Comparison of ENCODE assay signal across 18 cellular contexts in the genomic region with DNA sequence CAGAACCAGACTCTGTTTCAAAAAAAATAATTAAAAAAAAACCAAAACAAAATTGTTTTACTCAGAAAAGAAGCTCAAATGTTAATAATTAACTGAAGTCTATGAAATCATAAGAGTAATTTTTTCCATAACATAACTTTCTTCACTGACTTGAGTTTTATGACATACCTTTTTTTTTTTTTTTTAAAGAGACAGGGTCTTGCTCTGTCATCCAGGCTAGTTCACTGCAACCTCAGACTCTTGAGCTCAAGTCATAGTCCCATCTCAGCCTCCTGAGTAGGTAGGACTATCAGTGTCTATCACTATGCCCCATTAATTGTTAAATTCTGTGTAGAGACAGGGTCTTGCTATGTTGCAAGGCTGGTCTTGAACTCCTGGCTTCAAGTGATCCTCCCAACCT. TPM values are rescaled to one million over a fixed set of nuclear protein-coding genes. Genes with fewer than 3 reads are reported as not detected.
DNase-seq lines count a peak whose midpoint lies in the region; ATAC-seq, FAIRE-seq and TF ChIP-seq lines count a peak whose summit lies in the region.
"Had no signal": no experiment of that assay in that cellular context is flagged by ENCODE, and none has a peak within 500 bp of the region (broad histone marks: within the 10 kb centered on the region; RNA-seq: fewer than 3 reads in every experiment).

No MANE protein-coding gene starts in this region.

- no peaks in the 10 kb centered on the region for H3K4me1 ChIP-seq in CD8-positive, alpha-beta T cell (ENCODE audit: insufficient read depth, low read length)
- H3K4me1 ChIP-seq in GM12878 (ENCODE audit: control insufficient read depth, insufficient read depth, low read length) = peaks cover 13% of the 10 kb centered on the region
- H3K4me1 ChIP-seq: BLaER1 had no signal

- no peak overlapping the region for H3K4me2 ChIP-seq in GM12878 (ENCODE audit: control insufficient read depth, insufficient read depth)
- H3K4me2 ChIP-seq: BLaER1, GM23338 had no signal

- H3K36me3 ChIP-seq in CD8-positive, alpha-beta T cell (ENCODE audit: insufficient read depth, low read length) = peaks cover 37% of the 10 kb centered on the region
- H3K36me3 ChIP-seq in GM12878 (ENCODE audit: control insufficient read depth in 2 of 2, insufficient read depth in 2 of 2, low read length in 1 of 2) = peaks cover 1 to 22% of the 10 kb centered on the region in 2 experiments

- H3K27me3 Mint-ChIP-seq in activated CD4-positive, alpha-beta memory T cell treated with anti-CD3 and anti-CD28 coated beads for 36 hours = no peaks in the 10 kb centered on the region
- no peaks in the 10 kb centered on the region for H3K27me3 Mint-ChIP-seq in activated CD4-positive, alpha-beta memory T cell treated with anti-CD3 and anti-CD28 coated beads, Interleukin-2, amount 10 ng/mL, durations not matched to agents 7 days and 5 days
- H3K27me3 Mint-ChIP-seq in CD8-positive, alpha-beta T cell (ENCODE audit: low read depth) = no peaks in the 10 kb centered on the region
- no peaks in the 10 kb centered on the region for H3K27me3 Mint-ChIP-seq in osteocyte (ENCODE audit: unreplicated experiment)

- no peak for ATAC-seq in CD8-positive, alpha-beta T cell
- peak; percentile 24; the same call in 2 of the 3 replicates for ATAC-seq in GM12878
- ATAC-seq: GM23338, HCT116 had no signal

- TF ChIP-seq EP300 in GM12878 (IDR thresholded peaks at IDR 0.05; ENCODE audit: borderline replicate concordance in 1 of 2, control insufficient read depth in 1 of 2, low read depth in 2 of 2, low read length in 2 of 2) = no peak

- no peak for TF ChIP-seq CTCF in CD8-positive, alpha-beta T cell (IDR thresholded peaks at IDR 0.05)
- TF ChIP-seq CTCF in GM12878 (IDR thresholded peaks at IDR 0.05 in 2 of 3, conservative IDR thresholded peaks at IDR 0.05 in 1 of 3; ENCODE audit: control insufficient read depth in 2 of 3, extremely low read depth in 1 of 3, insufficient read depth in 1 of 3, low read depth in 3 of 3, low read length in 3 of 3) (no peak), osteocyte (IDR thresholded peaks at IDR 0.05) (no peak)

- RAD21 ChIA-PET in GM12878 (lab: Charles Lee; ENCODE audit: unreplicated experiment) = interaction anchor here (0.7 to 4.7 kb wide), 4 partner anchors 10 to 54 kb away, joined by 3 to 26 read pairs (median 4); no protein-coding TSS in a partner anchor

- H3K36me3 Mint-ChIP-seq in activated CD4-positive, alpha-beta memory T cell treated with anti-CD3 and anti-CD28 coated beads for 36 hours = peaks cover 55% of the 10 kb centered on the region
- peaks cover 71% of the 10 kb centered on the region for H3K36me3 Mint-ChIP-seq in activated CD4-positive, alpha-beta memory T cell treated with anti-CD3 and anti-CD28 coated beads, Interleukin-2, amount 10 ng/mL, durations not matched to agents 7 days and 5 days (ENCODE audit: low read depth)
- peaks cover 82% of the 10 kb centered on the region for H3K36me3 Mint-ChIP-seq in CD8-positive, alpha-beta T cell
- H3K36me3 Mint-ChIP-seq in osteocyte (ENCODE audit: unreplicated experiment) = peaks cover 49% of the 10 kb centered on the region

- no peak for TF ChIP-seq RAD21 in GM12878 (IDR thresholded peaks at IDR 0.05; ENCODE audit: insufficient read depth, low read depth, low read length)

- H3K9me3 ChIP-seq in CD8-positive, alpha-beta T cell (ENCODE audit: low read length) = no peaks in the 10 kb centered on the region
- no peaks in the 10 kb centered on the region for H3K9me3 ChIP-seq in GM12878 (replicated peaks; ENCODE audit: control insufficient read depth, insufficient read depth, low read length)
- H3K9me3 ChIP-seq: BLaER1 had no signal

- DNase-seq in activated CD4-positive, alpha-beta memory T cell treated with anti-CD3 and anti-CD28 coated beads for 36 hours = no peak
- DNase-seq in activated CD4-positive, alpha-beta memory T cell treated with anti-CD3 and anti-CD28 coated beads, Interleukin-2, amount 10 ng/mL, durations not matched to agents 7 days and 5 days = no peak
- no peak for DNase-seq in CD8-positive, alpha-beta T cell
- no peak for DNase-seq in GM12878 (ENCODE audit: low read depth, low spot score)
- no peak for DNase-seq in osteocyte (ENCODE audit: extremely low spot score, unreplicated experiment)
- no peak for DNase-seq in NCI-H524 (lab: John Stamatoyannopoulos, UW)
- DNase-seq in activated naive CD4-positive, alpha-beta T cell treated with Interleukin-2 at 50 U/mL for 16 hours = no peak
- DNase-seq in NOMO-1 treated with DMSO at 0.1 percent for 48 hours (lab: John Stamatoyannopoulos, UW; ENCODE audit: unreplicated experiment) = no peak
- DNase-seq: DND-41, KBM-7, NCI-H1436 treated with DMSO at 0.1 percent for 48 hours, NCI-H2081, NCI-H774 had no signal

- intact Hi-C loops in activated CD4-positive, alpha-beta memory T cell treated with anti-CD3 and anti-CD28 coated beads for 36 hours (cut with micrococcal nuclease) = no loop called here
- intact Hi-C loops in CD8-positive, alpha-beta T cell (cut with DNase I, micrococcal nuclease) = no loop called here
- intact Hi-C loops in GM12878 (cut with micrococcal nuclease; ENCODE audit: unreplicated experiment) = no loop called here

- SMC1A ChIA-PET in GM12878 (lab: Charles Lee; ENCODE audit: uncharacterized antibody, unreplicated experiment) = interaction anchor here (0.6 to 3.3 kb wide), 6 partner anchors 18 to 235 kb away, joined by 3 to 22 read pairs (median 4); no protein-coding TSS in a partner anchor

- H3K4me1 Mint-ChIP-seq in activated CD4-positive, alpha-beta memory T cell treated with anti-CD3 and anti-CD28 coated beads for 36 hours (ENCODE audit: low read depth) = peaks cover 46% of the 10 kb centered on the region
- peaks cover 45% of the 10 kb centered on the region for H3K4me1 Mint-ChIP-seq in activated CD4-positive, alpha-beta memory T cell treated with anti-CD3 and anti-CD28 coated beads, Interleukin-2, amount 10 ng/mL, durations not matched to agents 7 days and 5 days
- peaks cover 3% of the 10 kb centered on the region for H3K4me1 Mint-ChIP-seq in CD8-positive, alpha-beta T cell (ENCODE audit: low read depth)
- no peaks in the 10 kb centered on the region for H3K4me1 Mint-ChIP-seq in osteocyte (ENCODE audit: unreplicated experiment)

- H3K27me3 ChIP-seq in CD8-positive, alpha-beta T cell (ENCODE audit: insufficient read depth, low read length) = no peaks in the 10 kb centered on the region
- H3K27me3 ChIP-seq in GM12878 (replicated peaks in 1 of 2; ENCODE audit: control insufficient read depth in 2 of 2, insufficient read depth in 2 of 2, low read length in 1 of 2) = no peaks in the 10 kb centered on the region
- H3K27me3 ChIP-seq: BLaER1 had no signal

- TF ChIP-seq POLR2A in GM12878 (IDR thresholded peaks at IDR 0.05; ENCODE audit: low read depth, low read length) = no peak

- in situ Hi-C loops in GM12878 (cut with MboI) = no loop called here

- H4K20me1 ChIP-seq in GM12878 (ENCODE audit: control insufficient read depth, insufficient read depth) = no peaks in the 10 kb centered on the region
- H4K20me1 ChIP-seq: BLaER1 had no signal

- no peak overlapping the region for H3K9ac ChIP-seq in GM12878 (ENCODE audit: control insufficient read depth, insufficient read depth, low read length)
- H3K9ac ChIP-seq: BLaER1 had no signal

- H3K4me3 ChIP-seq in CD8-positive, alpha-beta T cell (ENCODE audit: low read depth, low read length) = no peak overlapping the region
- no peak overlapping the region for H3K4me3 ChIP-seq in GM12878
- H3K4me3 ChIP-seq: BLaER1, GM23338 had no signal

- H3K79me2 ChIP-seq in GM12878 (ENCODE audit: control insufficient read depth, insufficient read depth, low read length) = no peaks in the 10 kb centered on the region

- CTCF ChIA-PET in activated CD4-positive, alpha-beta memory T cell treated with anti-CD3 and anti-CD28 coated beads for 36 hours (lab: Charles Lee) = interaction anchor here (3.8 kb wide), 1 partner anchor 24 kb away, joined by 37 read pairs; no protein-coding TSS in a partner anchor
- CTCF ChIA-PET in activated CD4-positive, alpha-beta memory T cell treated with anti-CD3 and anti-CD28 coated beads, Interleukin-2, amount 10 ng/mL, durations not matched to agents 7 days and 5 days (lab: Charles Lee) = no interaction called here
- CTCF ChIA-PET in CD8-positive, alpha-beta T cell (lab: Charles Lee) = interaction anchor here (1.3 kb wide), 1 partner anchor 23 kb away, joined by 5 read pairs; no protein-coding TSS in a partner anchor
- CTCF ChIA-PET in GM12878 (lab: Yijun Ruan, JAX) = interaction anchor here (1.0 to 4.1 kb wide), 3 partner anchors 13 to 30 kb away, joined by 3 to 38 read pairs (median 5); no protein-coding TSS in a partner anchor

- H2AFZ ChIP-seq in GM12878 (ENCODE audit: control insufficient read depth, low read depth, low read length) = no peak overlapping the region
- H2AFZ ChIP-seq: GM23338 had no signal

- POLR2A ChIA-PET in activated CD4-positive, alpha-beta memory T cell treated with anti-CD3 and anti-CD28 coated beads for 36 hours (lab: Charles Lee) = interaction anchor here (0.6 kb wide), 1 partner anchor 385 kb away, joined by 5 read pairs; no protein-coding TSS in a partner anchor
- POLR2A ChIA-PET in activated CD4-positive, alpha-beta memory T cell treated with anti-CD3 and anti-CD28 coated beads, Interleukin-2, amount 10 ng/mL, durations not matched to agents 7 days and 5 days (lab: Charles Lee) = interaction anchor here (1.7 to 3.7 kb wide), 2 partner anchors 10 to 38 kb away, joined by 6 to 19 read pairs; partner anchors contain the start of gene SEC24A
- POLR2A ChIA-PET in CD8-positive, alpha-beta T cell (lab: Charles Lee) = no interaction called here
- POLR2A ChIA-PET in GM12878 (lab: Charles Lee) = interaction anchor here (0.6 to 1.0 kb wide), 4 partner anchors 13 to 1368 kb away, joined by 3 to 5 read pairs (median 4); partner anchors contain the start of gene SEC24A

- H3K9me3 Mint-ChIP-seq in activated CD4-positive, alpha-beta memory T cell treated with anti-CD3 and anti-CD28 coated beads for 36 hours = no peaks in the 10 kb centered on the region
- no peaks in the 10 kb centered on the region for H3K9me3 Mint-ChIP-seq in activated CD4-positive, alpha-beta memory T cell treated with anti-CD3 and anti-CD28 coated beads, Interleukin-2, amount 10 ng/mL, durations not matched to agents 7 days and 5 days
- no peaks in the 10 kb centered on the region for H3K9me3 Mint-ChIP-seq in CD8-positive, alpha-beta T cell
- H3K9me3 Mint-ChIP-seq in osteocyte (ENCODE audit: unreplicated experiment) = no peaks in the 10 kb centered on the region
- H3K9me3 Mint-ChIP-seq: GM23338 had no signal

- BruUV-seq in GM12878 (replicated peaks; lab: Mats Ljungman, UMichigan) = no TSS peak

- H3K27ac ChIP-seq in CD8-positive, alpha-beta T cell (ENCODE audit: low read depth, low read length) = no peak overlapping the region
- no peak overlapping the region for H3K27ac ChIP-seq in GM12878 (ENCODE audit: control insufficient read depth, insufficient read depth)
- H3K27ac ChIP-seq: BLaER1, HL-60 had no signal

- FAIRE-seq in GM12878 (lab: Jason Lieb, UNC) = no peak
- FAIRE-seq: G401.6 had no signal

- no peak overlapping the region for H3K4me3 Mint-ChIP-seq in activated CD4-positive, alpha-beta memory T cell treated with anti-CD3 and anti-CD28 coated beads for 36 hours
- no peak overlapping the region for H3K4me3 Mint-ChIP-seq in activated CD4-positive, alpha-beta memory T cell treated with anti-CD3 and anti-CD28 coated beads, Interleukin-2, amount 10 ng/mL, durations not matched to agents 7 days and 5 days
- H3K4me3 Mint-ChIP-seq in CD8-positive, alpha-beta T cell = no peak overlapping the region
- no peak overlapping the region for H3K4me3 Mint-ChIP-seq in osteocyte (ENCODE audit: unreplicated experiment)
- H3K4me3 Mint-ChIP-seq: GM23338 had no signal

- H3K27ac Mint-ChIP-seq in activated CD4-positive, alpha-beta memory T cell treated with anti-CD3 and anti-CD28 coated beads for 36 hours = peak overlapping the region; percentile 39
- no peak overlapping the region for H3K27ac Mint-ChIP-seq in activated CD4-positive, alpha-beta memory T cell treated with anti-CD3 and anti-CD28 coated beads, Interleukin-2, amount 10 ng/mL, durations not matched to agents 7 days and 5 days
- peak overlapping the region; percentile 64 for H3K27ac Mint-ChIP-seq in CD8-positive, alpha-beta T cell
- H3K27ac Mint-ChIP-seq in osteocyte (ENCODE audit: unreplicated experiment) = peak overlapping the region; percentile 18
- H3K27ac Mint-ChIP-seq: GM23338 had no signal

RNA-seq across cellular contexts. Expression of gene SAR1B, which starts 21.9 kb away (rescaled TPM):
- 10 to 100 TPM; 56.8 to 61.1 TPM for total RNA-seq in activated CD4-positive, alpha-beta memory T cell treated with anti-CD3 and anti-CD28 coated beads for 36 hours
- 10 to 100 TPM; 55.3 to 57.7 TPM for total RNA-seq in activated CD4-positive, alpha-beta memory T cell treated with anti-CD3 and anti-CD28 coated beads, Interleukin-2, amount 10 ng/mL, durations not matched to agents 7 days and 5 days
- total RNA-seq in CD8-positive, alpha-beta T cell = 10 to 100 TPM; 45.2 to 46.7 TPM
- 32.4 and 37.5 TPM in 2 replicates for total RNA-seq in GM12878 (2013; cell fraction: nucleolus; rRNA removed)
- total RNA-seq in GM12878 (2014; rRNA removed) (24.5 and 27.9 TPM in 2 replicates), GM12878 (2014; rRNA removed; fragmentation: Illumina TruSeq; extraction: Trizol) (23.7 and 25.6 TPM in 2 replicates), GM12878 (2021) (32.7 and 36.2 TPM in 2 replicates), osteocyte (70.6 and 75.0 TPM in 2 replicates)
- polyA plus RNA-seq in GM12878 (2011; ENCODE audit: low read depth) = 17.8 TPM
- polyA plus RNA-seq in GM12878 (2011; rRNA removed) (55.1 and 96.6 TPM in 2 replicates), GM12878 (2014; fragmentation: Illumina TruSeq; extraction: Trizol) (34.3 and 51.3 TPM in 2 replicates), GM12878 (2014; fragmentation: Nextera tagmentation; extraction: Ambion mirVana) (100 to 1,000 TPM; 101 to 156 TPM), GM12878 (2014; rRNA removed) (29.8 and 31.7 TPM in 2 replicates), GM12878 (2016; fragmentation: Nextera tagmentation; extraction: Ambion mirVana) (10 to 100 TPM; 86.2 to 88.8 TPM)
- 16.0 and 17.1 TPM in 2 replicates for polyA plus RNA-seq in GM12878 (2011; cell fraction: cytosol; rRNA removed)
- 18.8 and 22.3 TPM in 2 replicates for polyA plus RNA-seq in GM12878 (2011; cell fraction: nucleus; rRNA removed)
- 18.3 and 25.1 TPM in 2 replicates for polyA plus RNA-seq in GM12878 (2012)
- 24.2 and 52.4 TPM in 2 replicates for polyA minus RNA-seq in GM12878 (2011; rRNA and poly(A)+ RNA removed)
- polyA minus RNA-seq in GM12878 (2011; cell fraction: cytosol; rRNA and poly(A)+ RNA removed) = 15.8 and 18.3 TPM in 2 replicates
- 8.0 and 12.4 TPM in 2 replicates for polyA minus RNA-seq in GM12878 (2011; cell fraction: nucleus; rRNA and poly(A)+ RNA removed)

RNA-seq across cellular contexts. Expression of gene SEC24A, which starts 37.9 kb away (rescaled TPM):
- total RNA-seq in activated CD4-positive, alpha-beta memory T cell treated with anti-CD3 and anti-CD28 coated beads for 36 hours = 10 to 100 TPM; 30.8 to 31.4 TPM
- total RNA-seq in activated CD4-positive, alpha-beta memory T cell treated with anti-CD3 and anti-CD28 coated beads, Interleukin-2, amount 10 ng/mL, durations not matched to agents 7 days and 5 days = 10 to 100 TPM; 29.3 to 29.6 TPM
- 10 to 100 TPM; 14.4 to 14.5 TPM for total RNA-seq in CD8-positive, alpha-beta T cell
- total RNA-seq in GM12878 (2013; cell fraction: nucleolus; rRNA removed) = 66.8 and 76.2 TPM in 2 replicates
- 14.6 and 16.6 TPM in 2 replicates for total RNA-seq in GM12878 (2014; rRNA removed)
- 22.4 and 22.6 TPM in 2 replicates for total RNA-seq in GM12878 (2014; rRNA removed; fragmentation: Illumina TruSeq; extraction: Trizol)
- 26.2 and 26.6 TPM in 2 replicates for total RNA-seq in GM12878 (2021)
- polyA plus RNA-seq in GM12878 (2011; ENCODE audit: low read depth) = 14.3 TPM
- polyA plus RNA-seq in GM12878 (2011; rRNA removed) = 52.2 and 62.2 TPM in 2 replicates
- 28.7 and 38.6 TPM in 2 replicates for polyA plus RNA-seq in GM12878 (2011; cell fraction: cytosol; rRNA removed)
- 26.1 and 34.9 TPM in 2 replicates for polyA plus RNA-seq in GM12878 (2011; cell fraction: nucleus; rRNA removed)
- polyA plus RNA-seq in GM12878 (2012) = 18.9 and 29.3 TPM in 2 replicates
- polyA plus RNA-seq in GM12878 (2014; fragmentation: Illumina TruSeq; extraction: Trizol) = 26.3 and 31.4 TPM in 2 replicates
- polyA plus RNA-seq in GM12878 (2014; fragmentation: Nextera tagmentation; extraction: Ambion mirVana) = 10 to 100 TPM in 1 of 2 experiments, 1 to 10 TPM in 1; 7.1 to 12.5 TPM
- 14.4 and 15.8 TPM in 2 replicates for polyA plus RNA-seq in GM12878 (2014; rRNA removed)
- polyA plus RNA-seq in GM12878 (2016; fragmentation: Nextera tagmentation; extraction: Ambion mirVana) = 10 to 100 TPM; 23.2 to 23.3 TPM
- polyA minus RNA-seq in GM12878 (2011; rRNA and poly(A)+ RNA removed) = 72.9 and 82.0 TPM in 2 replicates
- 24.1 and 26.5 TPM in 2 replicates for polyA minus RNA-seq in GM12878 (2011; cell fraction: cytosol; rRNA and poly(A)+ RNA removed)
- polyA minus RNA-seq in GM12878 (2011; cell fraction: nucleus; rRNA and poly(A)+ RNA removed) = 28.5 and 42.1 TPM in 2 replicates
- total RNA-seq in osteocyte = 37.2 and 38.9 TPM in 2 replicates
